In genomic region chr6:28673800-28674671, GRCh38 we compare ENCODE assay signal across 1 cellular context.
A peak's percentile ranks its signal among the peaks of the same experiment; 100 is the strongest.
TF ChIP-seq lines count a peak whose summit lies in the region.

No MANE protein-coding gene starts in this region.

TF ChIP-seq in HepG2, 621 proteins besides CTCF, POLR2A, EP300 and RAD21 (continued from another document):
- TF ChIP-seq ATF2 (CRISPR knock-in tag; IDR thresholded peaks at IDR 0.05) (peak; percentile 14; the same call in 1 of the 2 replicates), ZBTB33 (CRISPR knock-in tag; IDR thresholded peaks at IDR 0.05) (no peak; the same call in 1 of the 2 replicates), XBP1 (CRISPR knock-in tag; IDR thresholded peaks at IDR 0.05) (no peak), ZEB1 (IDR thresholded peaks at IDR 0.05; ENCODE audit: insufficient replicate concordance, low read depth) (peak; percentile 76), U2AF1 (optimal IDR thresholded peaks at IDR 0.05; ENCODE audit: low read depth, low read length) (no peak), ZBTB4 (CRISPR knock-in tag; IDR thresholded peaks at IDR 0.05; ENCODE audit: borderline replicate concordance) (no peak), GABPA (IDR thresholded peaks at IDR 0.05; ENCODE audit: low read depth, low read length) (no peak), GABPA (CRISPR knock-in tag; IDR thresholded peaks at IDR 0.05; ENCODE audit: low read depth) (no peak), NFYC (CRISPR knock-in tag; IDR thresholded peaks at IDR 0.05) (no peak), KDM4B (CRISPR knock-in tag; IDR thresholded peaks at IDR 0.05) (no peak), ZNF354B (CRISPR knock-in tag; IDR thresholded peaks at IDR 0.05) (no peak)
